In the genomic region with DNA sequence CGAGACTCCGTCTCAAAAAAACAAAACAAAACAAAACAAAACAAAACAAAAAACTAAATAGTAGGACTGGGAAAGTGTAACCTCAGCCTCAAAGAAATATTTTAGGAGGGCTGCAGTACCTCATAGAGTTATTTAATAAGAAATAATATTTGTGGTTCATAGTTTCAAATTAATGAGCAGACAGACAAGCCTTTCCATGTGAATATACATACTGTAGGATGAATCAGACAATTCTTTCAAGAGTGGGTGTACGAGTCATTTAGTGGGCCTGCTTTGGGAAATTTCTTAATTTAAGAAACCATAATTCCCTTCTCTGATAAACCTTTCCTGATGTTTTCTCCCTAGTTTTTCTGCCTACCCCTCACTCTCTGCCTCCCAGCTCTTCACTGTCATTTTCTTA, we compare ENCODE assay signal across 19 cellular contexts. TPM values are rescaled to one million over a fixed set of nuclear protein-coding genes. Genes with fewer than 3 reads are reported as not detected.
A peak's percentile ranks its signal among the peaks of the same experiment; 100 is the strongest.
DNase-seq lines count a peak whose midpoint lies in the region; ATAC-seq and TF ChIP-seq lines count a peak whose summit lies in the region.
"Had no signal": no experiment of that assay in that cellular context is flagged by ENCODE, and none has a peak within 500 bp of the region (broad histone marks: within the 10 kb centered on the region; RNA-seq: fewer than 3 reads in every experiment).

No MANE protein-coding gene starts in this region.

- no peak for TF ChIP-seq EP300 in gastroesophageal sphincter (IDR thresholded peaks at IDR 0.05)

- no peak overlapping the region for H2BK15ac ChIP-seq in mesenchymal stem cell (ENCODE audit: low read depth, poor library complexity, severe bottlenecking)

- H3K9me3 ChIP-seq in mesenchymal stem cell (ENCODE audit: control insufficient read depth, low read length) (no peaks in the 10 kb centered on the region), gastroesophageal sphincter (no peaks in the 10 kb centered on the region)
- H3K9me3 ChIP-seq: spleen, upper lobe of left lung had no signal

- H3K4me3 ChIP-seq in mesenchymal stem cell (ENCODE audit: insufficient read depth in 1 of 2, low read depth in 1 of 2, low read length in 2 of 2) (no peak overlapping the region), gastroesophageal sphincter (no peak overlapping the region)
- H3K4me3 ChIP-seq: spleen, upper lobe of left lung had no signal

- WGBS in mesenchymal stem cell = 93% methylated on average over 1 of the region's 3 CpGs
- WGBS in gastroesophageal sphincter (ENCODE audit: low coverage in 1 of 2), 2 donors = 87 to 90% methylated on average over 1 to 3 of the region's 3 CpGs

- no peak overlapping the region for H2BK12ac ChIP-seq in mesenchymal stem cell (ENCODE audit: low read length in 2 of 2)

- H3K4ac ChIP-seq in mesenchymal stem cell (ENCODE audit: low read depth in 1 of 2, low read length in 2 of 2) = no peak overlapping the region

- peaks cover 24% of the 10 kb centered on the region for H3K36me3 Mint-ChIP-seq in activated naive CD8-positive, alpha-beta T cell treated with anti-CD3 and anti-CD28 coated beads, Interleukin-2, amount 50 U/mL, for 24 hours (ENCODE audit: low read depth)

- H2AFZ ChIP-seq in mesenchymal stem cell (ENCODE audit: low read depth, low read length) = no peak overlapping the region

- H3K4me1 Mint-ChIP-seq in activated naive CD8-positive, alpha-beta T cell treated with anti-CD3 and anti-CD28 coated beads, Interleukin-2, amount 50 U/mL, for 24 hours = peaks cover 75% of the 10 kb centered on the region

- no peak overlapping the region for H3K14ac ChIP-seq in mesenchymal stem cell (ENCODE audit: low read length in 2 of 2)

- H4K91ac ChIP-seq in mesenchymal stem cell (ENCODE audit: low read length) = no peak overlapping the region

- H3K27me3 Mint-ChIP-seq in activated naive CD8-positive, alpha-beta T cell treated with anti-CD3 and anti-CD28 coated beads, Interleukin-2, amount 50 U/mL, for 24 hours = no peaks in the 10 kb centered on the region
- H3K27me3 Mint-ChIP-seq: activated naive CD8-positive, alpha-beta T cell treated with anti-CD3 and anti-CD28 coated beads, Interleukin-2, amount 10 ng/mL, durations not matched to agents 7 days and 5 days; naive B cell; stimulated activated naive B cell treated with anti-CD40 and anti-IgM and Interleukin-4, amounts not matched to agents 10 μg/mL and 1 μg/mL and 100 μg/mL, for 72 hours had no signal

- H3K4me1 ChIP-seq in mesenchymal stem cell (ENCODE audit: control insufficient read depth, insufficient read depth, low read depth, low read length) = no peaks in the 10 kb centered on the region
- H3K4me1 ChIP-seq in gastroesophageal sphincter = no peaks in the 10 kb centered on the region

- H3K9me3 Mint-ChIP-seq in activated naive CD8-positive, alpha-beta T cell treated with anti-CD3 and anti-CD28 coated beads, Interleukin-2, amount 50 U/mL, for 24 hours = peaks cover 7% of the 10 kb centered on the region

- no peak overlapping the region for H4K8ac ChIP-seq in mesenchymal stem cell (ENCODE audit: low read length)

- peaks cover 5% of the 10 kb centered on the region for H3K79me1 ChIP-seq in mesenchymal stem cell (replicated peaks; ENCODE audit: low read length, poor library complexity, severe bottlenecking)

- H3K27ac ChIP-seq in mesenchymal stem cell (ENCODE audit: low read length, poor library complexity, severe bottlenecking) (no peak overlapping the region), gastroesophageal sphincter (no peak overlapping the region)
- H3K27ac ChIP-seq: KMS-11, upper lobe of left lung had no signal

- H3K36me3 ChIP-seq in mesenchymal stem cell (ENCODE audit: control insufficient read depth in 1 of 2, insufficient read depth in 2 of 2, low read depth in 1 of 2, low read length in 2 of 2) (no peaks in the 10 kb centered on the region), gastroesophageal sphincter (no peaks in the 10 kb centered on the region)
- H3K36me3 ChIP-seq: upper lobe of left lung had no signal

- no peak overlapping the region for H3K4me2 ChIP-seq in mesenchymal stem cell (ENCODE audit: low read length, poor library complexity, severe bottlenecking)
- H3K4me2 ChIP-seq: KMS-11 had no signal

- DNase-seq in AG20443 (ENCODE audit: low spot score) (peak; percentile 14), EH (ENCODE audit: low read depth) (peak; percentile 32), mesenchymal stem cell (no peak), amniotic stem cell (lab: John Stamatoyannopoulos, UW) (no peak)
- no peak for DNase-seq in activated naive CD8-positive, alpha-beta T cell treated with anti-CD3 and anti-CD28 coated beads, Interleukin-2, amount 50 U/mL, for 24 hours
- DNase-seq: activated naive CD8-positive, alpha-beta T cell treated with anti-CD3 and anti-CD28 coated beads, Interleukin-2, amount 10 ng/mL, durations not matched to agents 7 days and 5 days; effector CD4-positive, alpha-beta T cell; naive B cell; NCI-H1105 treated with DMSO at 0.1 percent for 48 hours; NCI-H2171; NCI-H774; spleen; stimulated activated naive B cell treated with anti-CD40 and anti-IgM and Interleukin-4, amounts not matched to agents 10 μg/mL and 1 μg/mL and 100 μg/mL, for 72 hours; upper lobe of left lung had no signal

- H3K4me3 Mint-ChIP-seq in activated naive CD8-positive, alpha-beta T cell treated with anti-CD3 and anti-CD28 coated beads, Interleukin-2, amount 50 U/mL, for 24 hours = no peak overlapping the region
- H3K4me3 Mint-ChIP-seq: activated naive CD8-positive, alpha-beta T cell treated with anti-CD3 and anti-CD28 coated beads, Interleukin-2, amount 10 ng/mL, durations not matched to agents 7 days and 5 days; CD14-positive monocyte; naive B cell; stimulated activated naive B cell treated with anti-CD40 and anti-IgM and Interleukin-4, amounts not matched to agents 10 μg/mL and 1 μg/mL and 100 μg/mL, for 72 hours had no signal

- peak; percentile 22 for ATAC-seq in activated naive CD8-positive, alpha-beta T cell treated with anti-CD3 and anti-CD28 coated beads, Interleukin-2, amount 50 U/mL, for 24 hours
- ATAC-seq in HG02610 (IDR thresholded peaks at IDR 0.05; ENCODE audit: unreplicated experiment) (no peak), HG03095 (IDR thresholded peaks at IDR 0.05; ENCODE audit: unreplicated experiment) (no peak), gastroesophageal sphincter (no peak)
- ATAC-seq: stimulated activated naive B cell treated with anti-CD40 and anti-IgM and Interleukin-4, amounts not matched to agents 10 μg/mL and 1 μg/mL and 100 μg/mL, for 72 hours had no signal

- no peak overlapping the region for H3K23ac ChIP-seq in mesenchymal stem cell (ENCODE audit: low read length in 2 of 2)

- H2AK5ac ChIP-seq in mesenchymal stem cell (ENCODE audit: low read length, severe bottlenecking) = no peak overlapping the region

- no peak for TF ChIP-seq CTCF in gastroesophageal sphincter (IDR thresholded peaks at IDR 0.05)

- no peak for TF ChIP-seq POLR2A in gastroesophageal sphincter (IDR thresholded peaks at IDR 0.05)

- peak overlapping the region; percentile 34 for H3K27ac Mint-ChIP-seq in activated naive CD8-positive, alpha-beta T cell treated with anti-CD3 and anti-CD28 coated beads, Interleukin-2, amount 50 U/mL, for 24 hours
- H3K27ac Mint-ChIP-seq: stimulated activated naive B cell treated with anti-CD40 and anti-IgM and Interleukin-4, amounts not matched to agents 10 μg/mL and 1 μg/mL and 100 μg/mL, for 72 hours had no signal

- H3K27me3 ChIP-seq in mesenchymal stem cell (ENCODE audit: control insufficient read depth in 1 of 2, insufficient read depth in 1 of 2, low read length in 2 of 2) = no peaks in the 10 kb centered on the region
- no peaks in the 10 kb centered on the region for H3K27me3 ChIP-seq in gastroesophageal sphincter
- H3K27me3 ChIP-seq: spleen, upper lobe of left lung had no signal

- H3K18ac ChIP-seq in mesenchymal stem cell (ENCODE audit: low read depth in 1 of 2, low read length in 2 of 2) = no peak overlapping the region

- no peak overlapping the region for H2BK120ac ChIP-seq in mesenchymal stem cell (ENCODE audit: low read depth, low read length)

- H3K9ac ChIP-seq in mesenchymal stem cell (ENCODE audit: low read length) = peak overlapping the region; percentile 28
- H3K9ac ChIP-seq: KMS-11 had no signal

- H2BK5ac ChIP-seq in mesenchymal stem cell (ENCODE audit: low read depth, low read length, poor library complexity, severe bottlenecking) = no peak overlapping the region

RNA-seq across cellular contexts. Expression of a gene that starts 52.5 kb away (rescaled TPM):
- 2.0 TPM for polyA plus RNA-seq in mesenchymal stem cell (2013, experiment 1 of 2)
- polyA plus RNA-seq in mesenchymal stem cell (2013, experiment 2 of 2) = 1.9 TPM
- 10 to 100 TPM in 2 of 4 donors, 1 to 10 TPM in 2; 8.6 to 20.1 (median 11.0) TPM for total RNA-seq in gastroesophageal sphincter

Comparison
In these comparisons a context has a peak if more than half of its experiments do, and no peak if none do; other contexts are left out.
1. DNase-seq: peak in AG20443 (single experiment) and EH (single experiment); none in activated naive CD8-positive, alpha-beta T cell treated with anti-CD3 and anti-CD28 coated beads, Interleukin-2, amount 50 U/mL, for 24 hours (single experiment), mesenchymal stem cell (single experiment) and amniotic stem cell (single experiment).